Comparison of ENCODE assay signal across 25 cellular contexts in genomic region chr10:36003688-36004087, GRCh38.
"Had no signal": no experiment of that assay in that cellular context is flagged by ENCODE, and none has a peak within 500 bp of the region (broad histone marks: within the 10 kb centered on the region; RNA-seq: fewer than 3 reads in every experiment).

No MANE protein-coding gene starts in this region.

- FAIRE-seq: bronchial epithelial cell, colon, frontal cortex had no signal

- H3K36me3 ChIP-seq: ascending aorta had no signal

- H3K4me3 ChIP-seq: ascending aorta had no signal

- H3K4me1 ChIP-seq: ascending aorta had no signal

- DNase-seq: activated CD4-positive, alpha-beta memory T cell treated with anti-CD3 and anti-CD28 coated beads for 36 hours; activated CD4-positive, alpha-beta T cell treated with anti-CD3 and anti-CD28 coated beads for 36 hours; activated CD4-positive, alpha-beta T cell treated with anti-CD3 and anti-CD28 coated beads, Interleukin-2, amount 10 ng/mL, durations not matched to agents 24 days and 14 days; activated CD4-positive, CD25-positive, alpha-beta regulatory T cell; activated CD4-positive, CD25-positive, alpha-beta regulatory T cell treated with anti-CD3 and anti-CD28 coated beads, Interleukin-2, amount 50 U/mL, for 72 hours; activated CD8-positive, alpha-beta memory T cell treated with anti-CD3 and anti-CD28 coated beads, Interleukin-2, amount 10 ng/mL, durations not matched to agents 7 days and 5 days; activated CD8-positive, alpha-beta memory T cell treated with anti-CD3 and anti-CD28 coated beads, Interleukin-2, amount 50 U/mL, for 4 hours; activated CD8-positive, alpha-beta T cell treated with anti-CD3 and anti-CD28 coated beads, Interleukin-2, amount 10 ng/mL, durations not matched to agents 7 days and 5 days; activated gamma-delta T cell; activated naive CD4-positive, alpha-beta T cell; activated naive CD4-positive, alpha-beta T cell treated with anti-CD3 and anti-CD28 coated beads, Interleukin-2, amount 10 ng/mL, durations not matched to agents 7 days and 5 days; activated naive CD8-positive, alpha-beta T cell treated with anti-CD3 and anti-CD28 coated beads, Interleukin-2, amount 10 ng/mL, durations not matched to agents 7 days and 5 days; activated T-cell treated with anti-CD3 and anti-CD28 coated beads, Interleukin-2, amount 50 U/mL, for 1 hour; activated T-cell treated with anti-CD3 and anti-CD28 coated beads, Interleukin-2, amount 50 U/mL, for 48 hours; cortex of kidney; dermis blood vessel endothelial cell; effector CD4-positive, alpha-beta T cell; effector memory CD8-positive, alpha-beta T cell; erythroblast; foreskin fibroblast; T-helper 2 cell had no signal

- H3K27ac ChIP-seq: ascending aorta had no signal

- H3K27me3 ChIP-seq: ascending aorta had no signal
